21 cellular contexts compared by ENCODE assay signal in genomic region chr4:80790152-80790551, GRCh38.
"Had no signal": no experiment of that assay in that cellular context is flagged by ENCODE, and none has a peak within 500 bp of the region (broad histone marks: within the 10 kb centered on the region; RNA-seq: fewer than 3 reads in every experiment).

No MANE protein-coding gene starts in this region.

- ATAC-seq: Panc1, PC-3, T-cell had no signal

- H3K27me3 Mint-ChIP-seq: T-cell had no signal

- H3K4me2 ChIP-seq: SK-N-SH had no signal

- H3K9ac ChIP-seq: SK-N-SH had no signal

- H3K4me3 Mint-ChIP-seq: T-cell; T-helper 1 cell treated with Interleukin-12 subunit alpha and Interleukin-12 subunit beta and Interleukin-4 antibody, amounts not matched to agents 30 μg/mL and 1 μg/mL, for 36 hours had no signal

- H3K9me3 Mint-ChIP-seq: T-helper 1 cell treated with Interleukin-12 subunit alpha and Interleukin-12 subunit beta and Interleukin-4 antibody, amounts not matched to agents 30 μg/mL and 1 μg/mL, for 36 hours had no signal

- H3K9me2 ChIP-seq: SK-N-SH had no signal

- H3K36me3 Mint-ChIP-seq: T-cell had no signal

- H3K27ac ChIP-seq: RWPE1 had no signal

- H3K9me3 ChIP-seq: SK-N-SH had no signal

- DNase-seq: KBM-7, NCI-H1092, NCI-H1105 treated with DMSO at 0.1 percent for 48 hours, NCI-H1417 treated with DMSO at 0.1 percent for 48 hours, NCI-H146, NCI-H1694 treated with DMSO at 0.1 percent for 48 hours, NCI-H1930, NCI-H2081, NCI-H2107, NCI-H2227 treated with DMSO at 0.1 percent for 48 hours, NCI-H524, NCI-H526 treated with DMSO at 0.1 percent for 48 hours, NCI-H748 treated with DMSO at 0.1 percent for 48 hours, PC-3, SHP77, SK-N-SH, SW 1271, T-cell had no signal

- H3K27ac Mint-ChIP-seq: T-cell; T-helper 1 cell treated with Interleukin-12 subunit alpha and Interleukin-12 subunit beta and Interleukin-4 antibody, amounts not matched to agents 30 μg/mL and 1 μg/mL, for 36 hours had no signal
